11 cellular contexts compared by ENCODE assay signal in genomic region chr12:57727758-57728395, GRCh38. TPM values are rescaled to one million over a fixed set of nuclear protein-coding genes. Genes with fewer than 3 reads are reported as not detected.
A peak's percentile ranks its signal among the peaks of the same experiment; 100 is the strongest.
DNase-seq lines count a peak whose midpoint lies in the region; ATAC-seq and TF ChIP-seq lines count a peak whose summit lies in the region.
"Had no signal": no experiment of that assay in that cellular context is flagged by ENCODE, and none has a peak within 500 bp of the region (broad histone marks: within the 10 kb centered on the region; RNA-seq: fewer than 3 reads in every experiment).

No MANE protein-coding gene starts in this region.

- H3K27me3 Mint-ChIP-seq in HFFc6 (ENCODE audit: insufficient read depth) (peaks cover 2% of the 10 kb centered on the region; the same call in 1 of the 2 replicates), endothelial cell (ENCODE audit: unreplicated experiment) (peaks cover 32% of the 10 kb centered on the region), neural progenitor cell (ENCODE audit: insufficient read depth, low read depth) (peaks cover 49% of the 10 kb centered on the region)

- no peak overlapping the region for H3K27ac ChIP-seq in neural progenitor cell

- no peaks in the 10 kb centered on the region for H3K36me3 ChIP-seq in neural progenitor cell

- H3K9me3 ChIP-seq in neural progenitor cell (ENCODE audit: low read depth), result no peaks in the 10 kb centered on the region

- H3K4me2 ChIP-seq in neural progenitor cell, result no peak overlapping the region

- peaks cover 24% of the 10 kb centered on the region for H4K20me1 ChIP-seq in neural progenitor cell (ENCODE audit: low read depth)

- H3K79me2 ChIP-seq in neural progenitor cell (ENCODE audit: low read depth), result no peaks in the 10 kb centered on the region

- peaks cover under 1% of the 10 kb centered on the region; the same call in 1 of the 2 replicates for H3K4me1 Mint-ChIP-seq in HFFc6 (ENCODE audit: low read depth)
- peaks cover 12% of the 10 kb centered on the region for H3K4me1 Mint-ChIP-seq in endothelial cell (ENCODE audit: unreplicated experiment)
- peaks cover 12% of the 10 kb centered on the region for H3K4me1 Mint-ChIP-seq in neural progenitor cell

- H3K36me3 Mint-ChIP-seq in HFFc6 (ENCODE audit: low read depth), result no peaks in the 10 kb centered on the region; the same call in 1 of the 2 replicates
- H3K36me3 Mint-ChIP-seq in endothelial cell (ENCODE audit: low read depth, unreplicated experiment), result peaks cover 20% of the 10 kb centered on the region
- H3K36me3 Mint-ChIP-seq in neural progenitor cell, result peaks cover 6% of the 10 kb centered on the region

- no peaks in the 10 kb centered on the region for H3F3A ChIP-seq in neural progenitor cell (ENCODE audit: low read depth)

- H3K4me3 Mint-ChIP-seq in HFFc6 (peak overlapping the region; percentile 49), endothelial cell (ENCODE audit: unreplicated experiment) (peak overlapping the region; percentile 77), neural progenitor cell (peak overlapping the region; percentile 73)

- H2AFZ ChIP-seq in neural progenitor cell (replicated peaks), result no peak overlapping the region

- no peak for ATAC-seq in HG02885 (IDR thresholded peaks at IDR 0.05; ENCODE audit: poor library complexity, unreplicated experiment)

- H3K4me3 ChIP-seq in neural progenitor cell, result no peak overlapping the region

- peaks cover 100% of the 10 kb centered on the region for H3K27me3 ChIP-seq in neural progenitor cell

- peak overlapping the region; percentile 61 for H3K27ac Mint-ChIP-seq in HFFc6
- peak overlapping the region; percentile 45 for H3K27ac Mint-ChIP-seq in endothelial cell (ENCODE audit: unreplicated experiment)
- no peak overlapping the region for H3K27ac Mint-ChIP-seq in neural progenitor cell

- TF ChIP-seq CTCF in HFFc6 (IDR thresholded peaks at IDR 0.05) (no peak), endothelial cell (IDR thresholded peaks at IDR 0.05; ENCODE audit: unreplicated experiment) (no peak), neural progenitor cell (IDR thresholded peaks at IDR 0.05) (no peak)

- no peak overlapping the region for H3K9ac ChIP-seq in neural progenitor cell

- H3K4me1 ChIP-seq in neural progenitor cell, result peaks cover 3% of the 10 kb centered on the region

- DNase-seq in D341Med (ENCODE audit: low spot score) (peak; percentile 38), HFFc6 (no peak), endothelial cell (ENCODE audit: low spot score) (peak; percentile 36), neural progenitor cell (ENCODE audit: low spot score) (peak; percentile 24), NCI-H1694 treated with DMSO at 0.1 percent for 48 hours (lab: John Stamatoyannopoulos, UW) (no peak), ecto neural progenitor cell (ENCODE audit: low spot score) (no peak), germinal center (ENCODE audit: low spot score) (no peak)
- DNase-seq: activated CD4-positive, alpha-beta T cell treated with anti-CD3 and anti-CD28 coated beads, Interleukin-2, amount 50 U/mL, for 48 hours; NCI-H146; SW 1271 had no signal

- H3K9me3 Mint-ChIP-seq in HFFc6 (no peaks in the 10 kb centered on the region), endothelial cell (ENCODE audit: unreplicated experiment) (peaks cover 5% of the 10 kb centered on the region), neural progenitor cell (peaks cover 7% of the 10 kb centered on the region)

RNA-seq across cellular contexts. Expression of gene AGAP2, which starts 10.7 kb away (rescaled TPM):
- total RNA-seq in HFFc6 (2021; fragmentation: NEBNext Ultra II Directional; extraction: Animal tissue kit (Norgen Biotek cat#: 25700)), result under 1 TPM; 0.14 to 0.18 (median 0.14) TPM
- total RNA-seq in endothelial cell (ENCODE audit: unreplicated experiment) (27.0 TPM), neural progenitor cell (ENCODE audit: low replicate concordance) (1.7 and 2.7 TPM in 2 replicates)

RNA-seq across cellular contexts. Expression of gene TSPAN31, which starts 17.0 kb away (rescaled TPM):
- 10 to 100 TPM; 20.3 to 32.3 (median 24.3) TPM for total RNA-seq in HFFc6 (2021; fragmentation: NEBNext Ultra II Directional; extraction: Animal tissue kit (Norgen Biotek cat#: 25700))
- total RNA-seq in endothelial cell (ENCODE audit: unreplicated experiment) (21.8 TPM), neural progenitor cell (ENCODE audit: low replicate concordance) (57.6 and 61.3 TPM in 2 replicates)

RNA-seq across cellular contexts. Expression of gene CDK4, which starts 24.2 kb away (rescaled TPM):
- total RNA-seq in HFFc6 (2021; fragmentation: NEBNext Ultra II Directional; extraction: Animal tissue kit (Norgen Biotek cat#: 25700)), result 100 to 1,000 TPM; 112 to 140 (median 116) TPM
- total RNA-seq in endothelial cell (ENCODE audit: unreplicated experiment) (120 TPM), neural progenitor cell (ENCODE audit: low replicate concordance) (169 and 348 TPM in 2 replicates)

RNA-seq across cellular contexts. Expression of gene MARCHF9, which starts 27.0 kb away (rescaled TPM):
- 1 to 10 TPM in 4 of 6 experiments, under 1 TPM in 2; 0.94 to 3.2 (median 1.2) TPM for total RNA-seq in HFFc6 (2021; fragmentation: NEBNext Ultra II Directional; extraction: Animal tissue kit (Norgen Biotek cat#: 25700))
- total RNA-seq in endothelial cell (ENCODE audit: unreplicated experiment) (2.3 TPM), neural progenitor cell (ENCODE audit: low replicate concordance) (8.1 and 11.9 TPM in 2 replicates)

RNA-seq across cellular contexts. Expression of gene OS9, which starts 33.9 kb away (rescaled TPM):
- total RNA-seq in HFFc6 (2021; fragmentation: NEBNext Ultra II Directional; extraction: Animal tissue kit (Norgen Biotek cat#: 25700)), result 100 to 1,000 TPM; 150 to 158 (median 156) TPM
- total RNA-seq in endothelial cell (ENCODE audit: unreplicated experiment), result 220 TPM
- total RNA-seq in neural progenitor cell (ENCODE audit: low replicate concordance), result 107 and 113 TPM in 2 replicates

Comparison
In these comparisons a context has a peak if more than half of its experiments do, and no peak if none do; other contexts are left out.
1. DNase-seq: peak in D341Med (single experiment), endothelial cell (single experiment) and neural progenitor cell (single experiment); none in HFFc6 (single experiment), NCI-H1694 treated with DMSO at 0.1 percent for 48 hours (single experiment), ecto neural progenitor cell (single experiment) and germinal center (single experiment).
2. Peak in every context shown above with its lines, with median percentiles within 50 percentile points of each other: H3K4me3 Mint-ChIP-seq.